ENCODE assay signal across 38 cellular contexts in the genomic region with DNA sequence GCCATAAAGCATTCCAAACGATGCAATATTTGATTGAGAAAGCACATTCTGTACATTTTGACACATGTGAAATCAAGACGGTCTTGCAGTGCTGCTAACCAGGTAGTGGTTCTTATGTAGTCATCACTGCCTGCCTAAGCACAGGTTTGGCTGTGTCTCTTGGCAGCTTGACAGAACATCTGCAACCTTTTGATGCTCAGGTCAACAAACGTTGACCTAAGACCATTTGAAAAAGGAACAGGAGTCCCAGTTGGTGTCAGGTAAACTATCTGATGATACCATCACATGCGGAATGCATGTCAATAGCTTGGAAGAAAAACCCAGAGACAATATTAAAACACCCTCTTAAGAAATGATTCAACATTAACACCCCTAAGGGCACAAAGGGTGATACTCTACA.
"Had no signal": no experiment of that assay in that cellular context is flagged by ENCODE, and none has a peak within 500 bp of the region (broad histone marks: within the 10 kb centered on the region; RNA-seq: fewer than 3 reads in every experiment).

No MANE protein-coding gene starts in this region.

- ATAC-seq: activated CD8-positive, alpha-beta memory T cell treated with anti-CD3 and anti-CD28 coated beads, Interleukin-2, amount 10 ng/mL, durations not matched to agents 7 days and 5 days; activated T-cell treated with anti-CD3 and anti-CD28 coated beads, Interleukin-2, amount 50 U/mL, for 72 hours; activated T-helper 17 cell treated with anti-CD3 and anti-CD28 coated beads, Interleukin-2, amount 50 U/mL, for 72 hours had no signal

- DNase-seq: activated CD4-positive, alpha-beta memory T cell treated with anti-CD3 and anti-CD28 coated beads, Interleukin-2, amount 10 ng/mL, durations not matched to agents 7 days and 5 days; activated CD4-positive, alpha-beta T cell treated with anti-CD3 and anti-CD28 coated beads for 1 hour; activated CD4-positive, alpha-beta T cell treated with anti-CD3 and anti-CD28 coated beads for 48 hours; activated CD4-positive, CD25-positive, alpha-beta regulatory T cell; activated CD8-positive, alpha-beta memory T cell treated with anti-CD3 and anti-CD28 coated beads for 24 hours; activated CD8-positive, alpha-beta memory T cell treated with anti-CD3 and anti-CD28 coated beads, Interleukin-2, amount 10 ng/mL, durations not matched to agents 7 days and 5 days; activated CD8-positive, alpha-beta memory T cell treated with anti-CD3 and anti-CD28 coated beads, Interleukin-2, amount 50 U/mL, for 48 hours; activated effector memory CD4-positive, alpha-beta T cell treated with anti-CD3 and anti-CD28 coated beads, Interleukin-2, amount 50 U/mL, for 16 hours; activated naive CD4-positive, alpha-beta T cell; activated naive CD4-positive, alpha-beta T cell treated with anti-CD3 and anti-CD28 coated beads, Interleukin-2, amount 50 U/mL, for 16 hours; activated naive CD8-positive, alpha-beta T cell treated with anti-CD3 and anti-CD28 coated beads for 36 hours; activated T-cell treated with anti-CD3 and anti-CD28 coated beads, Interleukin-2, amount 50 U/mL, for 72 hours; amniotic stem cell; aorta; brain microvascular endothelial cell; central memory CD4-positive, alpha-beta T cell; Kasumi-1; MG63; NCI-H1048; NCI-H1105 treated with DMSO at 0.1 percent for 48 hours; NCI-H1436; NCI-H1694; NCI-H1930; NCI-H2107; NCI-H345; NCI-H524 treated with DMSO at 0.1 percent for 48 hours; NCI-H748 treated with DMSO at 0.1 percent for 48 hours; NK-92 treated with Interleukin-12 subunit alpha and Interleukin-12 subunit beta, amount 100 ng/mL, for 24 hours; PC-9; Right ventricle myocardium superior; SW 1271; T-helper 1 cell; T-helper 2 cell; T-helper 9 cell; WERI-Rb-1 had no signal

- FAIRE-seq: colon, RCC 7860 had no signal
